ENCODE assay signal across 11 cellular contexts in genomic region chr3:21041621-21042020, GRCh38.
"Had no signal": no experiment of that assay in that cellular context is flagged by ENCODE, and none has a peak within 500 bp of the region (broad histone marks: within the 10 kb centered on the region; RNA-seq: fewer than 3 reads in every experiment).

No MANE protein-coding gene starts in this region.

- ATAC-seq: activated CD4-positive, CD25-positive, alpha-beta regulatory T cell treated with anti-CD3 and anti-CD28 coated beads, Interleukin-2, amount 50 U/mL, for 24 hours; left colon; naive thymus-derived CD8-positive, alpha-beta T cell; right lobe of liver; T-helper 17 cell had no signal

- DNase-seq: activated CD4-positive, alpha-beta T cell treated with anti-CD3 and anti-CD28 coated beads, Interleukin-2, amount 50 U/mL, for 4 hours; activated gamma-delta T cell treated with Interleukin-2 at 50 U/mL for 16 hours; activated naive CD8-positive, alpha-beta T cell treated with anti-CD3 and anti-CD28 coated beads for 36 hours; activated T-cell treated with anti-CD3 and anti-CD28 coated beads, Interleukin-2, amount 50 U/mL, for 48 hours; left colon; naive thymus-derived CD8-positive, alpha-beta T cell; right lobe of liver; stimulated activated naive CD4-positive, alpha-beta T cell; T-helper 17 cell had no signal

- H3K4me3 ChIP-seq: cardiac muscle cell, right lobe of liver had no signal
